Comparison of ENCODE assay signal across 3 cellular contexts in the genomic region with DNA sequence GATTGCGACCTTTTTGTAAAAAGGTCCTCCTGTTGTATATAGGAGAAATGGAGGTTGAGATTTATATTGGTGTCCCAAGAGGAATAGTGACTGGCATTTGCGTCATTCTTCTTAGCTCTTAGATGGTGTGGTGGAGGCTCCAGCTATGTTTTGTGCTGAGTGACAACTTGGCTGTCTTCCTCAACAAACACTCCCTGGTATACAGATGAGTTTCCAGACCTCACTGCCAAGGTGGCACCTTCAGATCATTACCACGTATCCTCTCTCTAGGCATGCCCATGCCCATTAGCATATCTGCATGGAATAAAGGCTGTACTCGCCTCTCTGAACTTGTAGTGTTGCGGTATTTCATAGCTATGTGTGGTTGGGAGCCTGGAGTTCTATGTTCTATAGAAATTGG.
"Had no signal": no experiment of that assay in that cellular context is flagged by ENCODE, and none has a peak within 500 bp of the region (broad histone marks: within the 10 kb centered on the region; RNA-seq: fewer than 3 reads in every experiment).

No MANE protein-coding gene starts in this region.

- DNase-seq: GDM1, GF-D8 had no signal

- ATAC-seq: GM12878 had no signal

- H3K4me3 ChIP-seq: GM12878 had no signal
